ENCODE assay signal across 8 cellular contexts in genomic region chr7:26376208-26376917, GRCh38.
DNase-seq lines count a peak whose midpoint lies in the region; TF ChIP-seq lines count a peak whose summit lies in the region.

No MANE protein-coding gene starts in this region.

- no peaks in the 10 kb centered on the region for H3K9me2 ChIP-seq in MM.1S (replicated peaks; ENCODE audit: insufficient read depth, low read length)

- no peaks in the 10 kb centered on the region for H3K9me3 ChIP-seq in MM.1S (replicated peaks; ENCODE audit: insufficient read depth, low read length)
- H3K9me3 ChIP-seq in WERI-Rb-1 (ENCODE audit: severe bottlenecking), result no peaks in the 10 kb centered on the region
- no peaks in the 10 kb centered on the region for H3K9me3 ChIP-seq in stomach smooth muscle (ENCODE audit: control insufficient read depth in 2 of 2, low read length in 2 of 2)

- H3K27me3 ChIP-seq in GM06990 (replicated peaks; ENCODE audit: control insufficient read depth, insufficient read depth, low read length) (no peaks in the 10 kb centered on the region), H7 (ENCODE audit: control insufficient read depth, insufficient read depth, low read length) (no peaks in the 10 kb centered on the region; the same call in 1 of the 2 replicates), MM.1S (replicated peaks; ENCODE audit: insufficient read depth, low read length) (peaks cover 83% of the 10 kb centered on the region), WERI-Rb-1 (ENCODE audit: insufficient read depth, low read depth, severe bottlenecking) (no peaks in the 10 kb centered on the region), stomach smooth muscle (ENCODE audit: control insufficient read depth in 1 of 2, insufficient read depth in 2 of 2, low read length in 2 of 2) (peaks cover 25 to 60% of the 10 kb centered on the region in 2 donors)

- peak overlapping the region; percentile 98 for H3K4me2 ChIP-seq in MM.1S (ENCODE audit: low read depth, low read length)

- DNase-seq in GM06990 (ENCODE audit: extremely low read depth, insufficient read length) (peak; percentile 52), H7 (peak; percentile 91), MM.1S (peak; percentile 42), WERI-Rb-1 (peak; percentile 86), ecto neural progenitor cell (ENCODE audit: low spot score) (peak; percentile 89), midbrain (lab: John Stamatoyannopoulos, UW) (peak; percentile 53), HPDE6-E6E7 (ENCODE audit: extremely low spot score) (no peak)

- no peak overlapping the region for H3K27ac ChIP-seq in MM.1S (ENCODE audit: low read length)
- peak overlapping the region; percentile 99 for H3K27ac ChIP-seq in WERI-Rb-1
- no peak overlapping the region for H3K27ac ChIP-seq in stomach smooth muscle (ENCODE audit: low read length)

- H3K79me2 ChIP-seq in MM.1S (ENCODE audit: low read length), result no peaks in the 10 kb centered on the region

- H3K4me1 ChIP-seq in MM.1S (ENCODE audit: low read length), result no peaks in the 10 kb centered on the region
- H3K4me1 ChIP-seq in stomach smooth muscle (ENCODE audit: control insufficient read depth, insufficient read depth, low read length), result peaks cover 12% of the 10 kb centered on the region

- TF ChIP-seq CTCF in GM06990 (IDR thresholded peaks at IDR 0.05; ENCODE audit: insufficient read depth, low read length, poor library complexity, severe bottlenecking) (no peak), MM.1S (IDR thresholded peaks at IDR 0.05; ENCODE audit: low read length) (no peak), WERI-Rb-1 (IDR thresholded peaks at IDR 0.05; ENCODE audit: low read depth, low read length) (no peak)

- H3K4me3 ChIP-seq in GM06990 (replicated peaks; ENCODE audit: low read depth, low read length) (peak overlapping the region; percentile 61), H7 (ENCODE audit: insufficient read depth, low read depth, low read length) (peak overlapping the region; percentile 75), MM.1S (ENCODE audit: low read length) (peak overlapping the region; percentile 67), WERI-Rb-1 (ENCODE audit: low read depth, low read length) (peak overlapping the region; percentile 96), stomach smooth muscle (ENCODE audit: low read length in 2 of 2) (peak overlapping the region; percentile 7 to 52)

- peak overlapping the region; percentile 81 for H2AFZ ChIP-seq in MM.1S (ENCODE audit: low read length)

- no peaks in the 10 kb centered on the region for H3F3A ChIP-seq in MM.1S (ENCODE audit: insufficient read depth, low read length)

- H3K9ac ChIP-seq in MM.1S (ENCODE audit: low read length), result peak overlapping the region; percentile 11; the same call in 1 of the 2 replicates
- no peak overlapping the region for H3K9ac ChIP-seq in stomach smooth muscle (ENCODE audit: low read length in 2 of 2)

- H3K36me3 ChIP-seq in GM06990 (ENCODE audit: control insufficient read depth, insufficient read depth, low read length) (no peaks in the 10 kb centered on the region), H7 (replicated peaks; ENCODE audit: control insufficient read depth, insufficient read depth, low read length) (no peaks in the 10 kb centered on the region), MM.1S (replicated peaks; ENCODE audit: insufficient read depth, low read length) (no peaks in the 10 kb centered on the region), WERI-Rb-1 (no peaks in the 10 kb centered on the region), stomach smooth muscle (ENCODE audit: control insufficient read depth in 2 of 2, insufficient read depth in 2 of 2, low read length in 2 of 2) (no peaks in the 10 kb centered on the region)

- no peaks in the 10 kb centered on the region for H4K20me1 ChIP-seq in MM.1S (ENCODE audit: insufficient read depth, low read length)

Comparison
In these comparisons a context has a peak if more than half of its experiments do, and no peak if none do; other contexts are left out.
1. H3K4me3 ChIP-seq: peak in every context shown above with its lines; median percentile 96 in WERI-Rb-1; 75 in H7; 67 in MM.1S; 61 in GM06990; 30 in stomach smooth muscle.